In the genomic region with DNA sequence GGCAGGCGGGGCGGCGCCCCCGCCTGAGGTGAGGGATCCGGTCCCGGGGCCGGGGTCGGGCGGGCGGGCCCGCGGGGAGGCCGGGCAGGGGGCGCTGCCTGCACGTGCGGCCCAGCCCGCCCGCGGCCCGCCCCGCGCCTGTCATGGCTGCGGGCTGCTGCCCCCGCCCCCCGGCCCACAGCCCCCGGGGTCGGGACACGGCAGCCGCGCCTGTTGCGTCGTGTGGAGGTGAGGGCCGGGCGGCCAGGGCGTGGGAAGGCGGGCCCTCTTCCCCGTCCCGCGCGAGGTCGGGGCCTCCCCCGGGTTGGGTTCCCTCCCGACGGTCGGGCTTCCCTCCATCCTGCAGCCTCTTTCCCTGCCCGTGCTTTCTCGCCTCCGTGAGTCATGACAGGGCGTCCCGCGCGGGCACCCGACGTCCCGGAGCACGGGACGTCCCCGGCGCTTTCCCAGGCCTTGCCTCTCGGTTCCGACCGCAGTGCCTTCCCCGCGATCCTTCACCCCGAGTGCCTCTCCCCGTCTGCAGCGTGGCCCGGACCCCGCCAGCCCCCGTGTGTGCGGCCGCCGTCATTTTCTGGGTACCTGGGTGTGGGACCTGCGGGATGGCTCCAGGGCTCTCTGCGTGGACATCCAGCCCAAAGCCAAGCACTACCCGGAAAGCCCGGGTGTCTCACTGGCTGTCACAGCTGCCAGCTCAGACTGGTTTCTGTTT, we compare ENCODE assay signal across 1 cellular context.
TF ChIP-seq lines count a peak whose summit lies in the region.

No MANE protein-coding gene starts in this region.

TF ChIP-seq in HepG2, 621 proteins besides CTCF, POLR2A, EP300 and RAD21 (continued from another document and continues in another):
- TF ChIP-seq, protein P1, sequence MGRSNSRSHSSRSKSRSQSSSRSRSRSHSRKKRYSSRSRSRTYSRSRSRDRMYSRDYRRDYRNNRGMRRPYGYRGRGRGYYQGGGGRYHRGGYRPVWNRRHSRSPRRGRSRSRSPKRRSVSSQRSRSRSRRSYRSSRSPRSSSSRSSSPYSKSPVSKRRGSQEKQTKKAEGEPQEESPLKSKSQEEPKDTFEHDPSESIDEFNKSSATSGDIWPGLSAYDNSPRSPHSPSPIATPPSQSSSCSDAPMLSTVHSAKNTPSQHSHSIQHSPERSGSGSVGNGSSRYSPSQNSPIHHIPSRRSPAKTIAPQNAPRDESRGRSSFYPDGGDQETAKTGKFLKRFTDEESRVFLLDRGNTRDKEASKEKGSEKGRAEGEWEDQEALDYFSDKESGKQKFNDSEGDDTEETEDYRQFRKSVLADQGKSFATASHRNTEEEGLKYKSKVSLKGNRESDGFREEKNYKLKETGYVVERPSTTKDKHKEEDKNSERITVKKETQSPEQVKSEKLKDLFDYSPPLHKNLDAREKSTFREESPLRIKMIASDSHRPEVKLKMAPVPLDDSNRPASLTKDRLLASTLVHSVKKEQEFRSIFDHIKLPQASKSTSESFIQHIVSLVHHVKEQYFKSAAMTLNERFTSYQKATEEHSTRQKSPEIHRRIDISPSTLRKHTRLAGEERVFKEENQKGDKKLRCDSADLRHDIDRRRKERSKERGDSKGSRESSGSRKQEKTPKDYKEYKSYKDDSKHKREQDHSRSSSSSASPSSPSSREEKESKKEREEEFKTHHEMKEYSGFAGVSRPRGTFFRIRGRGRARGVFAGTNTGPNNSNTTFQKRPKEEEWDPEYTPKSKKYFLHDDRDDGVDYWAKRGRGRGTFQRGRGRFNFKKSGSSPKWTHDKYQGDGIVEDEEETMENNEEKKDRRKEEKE (IDR thresholded peaks at IDR 0.05) = no peak
- 0 out of 2 replicates have a peak, but pooled peaks have one; percentile 29 for TF ChIP-seq SATB2 (CRISPR knock-in tag; IDR thresholded peaks at IDR 0.05)
- 0 out of 2 replicates have a peak, but pooled peaks have one; percentile 75 for TF ChIP-seq ZNF510 (CRISPR knock-in tag; IDR thresholded peaks at IDR 0.05; ENCODE audit: low read depth)
- TF ChIP-seq GPN1 (CRISPR knock-in tag; IDR thresholded peaks at IDR 0.05; ENCODE audit: borderline replicate concordance) = no peak; the same call in 1 of the 2 replicates
- no peak for TF ChIP-seq TCF7 (IDR thresholded peaks at IDR 0.05; ENCODE audit: low read depth)
- peak; percentile 48; the same call in 1 of the 2 replicates for TF ChIP-seq BRD4 (CRISPR knock-in tag; IDR thresholded peaks at IDR 0.05)
- TF ChIP-seq SOX6 (IDR thresholded peaks at IDR 0.05) = no peak
- TF ChIP-seq SOX6 (CRISPR knock-in tag; IDR thresholded peaks at IDR 0.05) = peak; percentile 25; the same call in 1 of the 2 replicates
- 0 out of 2 replicates have a peak, but pooled peaks have one; percentile 35 for TF ChIP-seq CHD2 (IDR thresholded peaks at IDR 0.05; ENCODE audit: low read depth, low read length)
- TF ChIP-seq, protein P2, sequence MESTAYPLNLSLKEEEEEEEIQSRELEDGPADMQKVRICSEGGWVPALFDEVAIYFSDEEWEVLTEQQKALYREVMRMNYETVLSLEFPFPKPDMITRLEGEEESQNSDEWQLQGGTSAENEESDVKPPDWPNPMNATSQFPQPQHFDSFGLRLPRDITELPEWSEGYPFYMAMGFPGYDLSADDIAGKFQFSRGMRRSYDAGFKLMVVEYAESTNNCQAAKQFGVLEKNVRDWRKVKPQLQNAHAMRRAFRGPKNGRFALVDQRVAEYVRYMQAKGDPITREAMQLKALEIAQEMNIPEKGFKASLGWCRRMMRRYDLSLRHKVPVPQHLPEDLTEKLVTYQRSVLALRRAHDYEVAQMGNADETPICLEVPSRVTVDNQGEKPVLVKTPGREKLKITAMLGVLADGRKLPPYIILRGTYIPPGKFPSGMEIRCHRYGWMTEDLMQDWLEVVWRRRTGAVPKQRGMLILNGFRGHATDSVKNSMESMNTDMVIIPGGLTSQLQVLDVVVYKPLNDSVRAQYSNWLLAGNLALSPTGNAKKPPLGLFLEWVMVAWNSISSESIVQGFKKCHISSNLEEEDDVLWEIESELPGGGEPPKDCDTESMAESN (CRISPR knock-in tag; conservative IDR thresholded peaks at IDR 0.05) = peak; percentile 45; the same call in 1 of the 2 replicates
- TF ChIP-seq MED8 (CRISPR knock-in tag; IDR thresholded peaks at IDR 0.05; ENCODE audit: insufficient replicate concordance) = peak; percentile 23
- 0 out of 2 replicates have a peak, but pooled peaks have one; percentile 27 for TF ChIP-seq MED13 (CRISPR knock-in tag; IDR thresholded peaks at IDR 0.05)
- TF ChIP-seq ZNF605 (CRISPR knock-in tag; IDR thresholded peaks at IDR 0.05) = no peak
- TF ChIP-seq ZBTB38 (CRISPR knock-in tag; IDR thresholded peaks at IDR 0.05) = peak; percentile 59
- TF ChIP-seq, protein P3, sequence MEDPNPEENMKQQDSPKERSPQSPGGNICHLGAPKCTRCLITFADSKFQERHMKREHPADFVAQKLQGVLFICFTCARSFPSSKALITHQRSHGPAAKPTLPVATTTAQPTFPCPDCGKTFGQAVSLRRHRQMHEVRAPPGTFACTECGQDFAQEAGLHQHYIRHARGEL (CRISPR knock-in tag; IDR thresholded peaks at IDR 0.05) = peak; percentile 85; the same call in 1 of the 2 replicates
- peak; percentile 93 for TF ChIP-seq ZNF777 (CRISPR knock-in tag; IDR thresholded peaks at IDR 0.05)
- TF ChIP-seq, protein P4, sequence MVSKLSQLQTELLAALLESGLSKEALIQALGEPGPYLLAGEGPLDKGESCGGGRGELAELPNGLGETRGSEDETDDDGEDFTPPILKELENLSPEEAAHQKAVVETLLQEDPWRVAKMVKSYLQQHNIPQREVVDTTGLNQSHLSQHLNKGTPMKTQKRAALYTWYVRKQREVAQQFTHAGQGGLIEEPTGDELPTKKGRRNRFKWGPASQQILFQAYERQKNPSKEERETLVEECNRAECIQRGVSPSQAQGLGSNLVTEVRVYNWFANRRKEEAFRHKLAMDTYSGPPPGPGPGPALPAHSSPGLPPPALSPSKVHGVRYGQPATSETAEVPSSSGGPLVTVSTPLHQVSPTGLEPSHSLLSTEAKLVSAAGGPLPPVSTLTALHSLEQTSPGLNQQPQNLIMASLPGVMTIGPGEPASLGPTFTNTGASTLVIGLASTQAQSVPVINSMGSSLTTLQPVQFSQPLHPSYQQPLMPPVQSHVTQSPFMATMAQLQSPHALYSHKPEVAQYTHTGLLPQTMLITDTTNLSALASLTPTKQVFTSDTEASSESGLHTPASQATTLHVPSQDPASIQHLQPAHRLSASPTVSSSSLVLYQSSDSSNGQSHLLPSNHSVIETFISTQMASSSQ (IDR thresholded peaks at IDR 0.05; ENCODE audit: low read depth) = no peak
- TF ChIP-seq, protein P4 (CRISPR knock-in tag; IDR thresholded peaks at IDR 0.05; ENCODE audit: borderline replicate concordance) = peak; percentile 29; the same call in 1 of the 2 replicates
- TF ChIP-seq, protein P5, sequence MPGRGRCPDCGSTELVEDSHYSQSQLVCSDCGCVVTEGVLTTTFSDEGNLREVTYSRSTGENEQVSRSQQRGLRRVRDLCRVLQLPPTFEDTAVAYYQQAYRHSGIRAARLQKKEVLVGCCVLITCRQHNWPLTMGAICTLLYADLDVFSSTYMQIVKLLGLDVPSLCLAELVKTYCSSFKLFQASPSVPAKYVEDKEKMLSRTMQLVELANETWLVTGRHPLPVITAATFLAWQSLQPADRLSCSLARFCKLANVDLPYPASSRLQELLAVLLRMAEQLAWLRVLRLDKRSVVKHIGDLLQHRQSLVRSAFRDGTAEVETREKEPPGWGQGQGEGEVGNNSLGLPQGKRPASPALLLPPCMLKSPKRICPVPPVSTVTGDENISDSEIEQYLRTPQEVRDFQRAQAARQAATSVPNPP (CRISPR knock-in tag; IDR thresholded peaks at IDR 0.05) = no peak
- TF ChIP-seq ZNF776 (CRISPR knock-in tag; IDR thresholded peaks at IDR 0.05) = no peak
- TF ChIP-seq, protein P6, sequence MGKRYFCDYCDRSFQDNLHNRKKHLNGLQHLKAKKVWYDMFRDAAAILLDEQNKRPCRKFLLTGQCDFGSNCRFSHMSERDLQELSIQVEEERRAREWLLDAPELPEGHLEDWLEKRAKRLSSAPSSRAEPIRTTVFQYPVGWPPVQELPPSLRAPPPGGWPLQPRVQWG (CRISPR knock-in tag; IDR thresholded peaks at IDR 0.05; ENCODE audit: borderline replicate concordance, low read depth) = no peak
- no peak for TF ChIP-seq ZKSCAN8 (CRISPR knock-in tag; IDR thresholded peaks at IDR 0.05; ENCODE audit: borderline replicate concordance)
- 0 out of 2 replicates have a peak, but pooled peaks have one; percentile 1 for TF ChIP-seq ZNF672 (CRISPR knock-in tag; IDR thresholded peaks at IDR 0.05)
- TF ChIP-seq ETV5 (CRISPR knock-in tag; IDR thresholded peaks at IDR 0.05; ENCODE audit: borderline replicate concordance) = peak; percentile 11; the same call in 1 of the 2 replicates
- TF ChIP-seq ZFP37 (CRISPR knock-in tag; IDR thresholded peaks at IDR 0.05; ENCODE audit: borderline replicate concordance) = no peak
- TF ChIP-seq, protein P7, sequence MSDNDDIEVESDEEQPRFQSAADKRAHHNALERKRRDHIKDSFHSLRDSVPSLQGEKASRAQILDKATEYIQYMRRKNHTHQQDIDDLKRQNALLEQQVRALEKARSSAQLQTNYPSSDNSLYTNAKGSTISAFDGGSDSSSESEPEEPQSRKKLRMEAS (IDR thresholded peaks at IDR 0.05) = peak; percentile 36; the same call in 1 of the 2 replicates
- TF ChIP-seq, protein P8, sequence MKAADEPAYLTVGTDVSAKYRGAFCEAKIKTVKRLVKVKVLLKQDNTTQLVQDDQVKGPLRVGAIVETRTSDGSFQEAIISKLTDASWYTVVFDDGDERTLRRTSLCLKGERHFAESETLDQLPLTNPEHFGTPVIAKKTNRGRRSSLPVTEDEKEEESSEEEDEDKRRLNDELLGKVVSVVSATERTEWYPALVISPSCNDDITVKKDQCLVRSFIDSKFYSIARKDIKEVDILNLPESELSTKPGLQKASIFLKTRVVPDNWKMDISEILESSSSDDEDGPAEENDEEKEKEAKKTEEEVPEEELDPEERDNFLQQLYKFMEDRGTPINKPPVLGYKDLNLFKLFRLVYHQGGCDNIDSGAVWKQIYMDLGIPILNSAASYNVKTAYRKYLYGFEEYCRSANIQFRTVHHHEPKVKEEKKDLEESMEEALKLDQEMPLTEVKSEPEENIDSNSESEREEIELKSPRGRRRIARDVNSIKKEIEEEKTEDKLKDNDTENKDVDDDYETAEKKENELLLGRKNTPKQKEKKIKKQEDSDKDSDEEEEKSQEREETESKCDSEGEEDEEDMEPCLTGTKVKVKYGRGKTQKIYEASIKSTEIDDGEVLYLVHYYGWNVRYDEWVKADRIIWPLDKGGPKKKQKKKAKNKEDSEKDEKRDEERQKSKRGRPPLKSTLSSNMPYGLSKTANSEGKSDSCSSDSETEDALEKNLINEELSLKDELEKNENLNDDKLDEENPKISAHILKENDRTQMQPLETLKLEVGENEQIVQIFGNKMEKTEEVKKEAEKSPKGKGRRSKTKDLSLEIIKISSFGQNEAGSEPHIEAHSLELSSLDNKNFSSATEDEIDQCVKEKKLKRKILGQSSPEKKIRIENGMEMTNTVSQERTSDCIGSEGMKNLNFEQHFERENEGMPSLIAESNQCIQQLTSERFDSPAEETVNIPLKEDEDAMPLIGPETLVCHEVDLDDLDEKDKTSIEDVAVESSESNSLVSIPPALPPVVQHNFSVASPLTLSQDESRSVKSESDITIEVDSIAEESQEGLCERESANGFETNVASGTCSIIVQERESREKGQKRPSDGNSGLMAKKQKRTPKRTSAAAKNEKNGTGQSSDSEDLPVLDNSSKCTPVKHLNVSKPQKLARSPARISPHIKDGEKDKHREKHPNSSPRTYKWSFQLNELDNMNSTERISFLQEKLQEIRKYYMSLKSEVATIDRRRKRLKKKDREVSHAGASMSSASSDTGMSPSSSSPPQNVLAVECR (CRISPR knock-in tag; IDR thresholded peaks at IDR 0.05; ENCODE audit: borderline replicate concordance) = peak; percentile 62; the same call in 1 of the 2 replicates
- peak; percentile 27; the same call in 1 of the 2 replicates for TF ChIP-seq SP2 (CRISPR knock-in tag; IDR thresholded peaks at IDR 0.05)
- TF ChIP-seq, protein P9, sequence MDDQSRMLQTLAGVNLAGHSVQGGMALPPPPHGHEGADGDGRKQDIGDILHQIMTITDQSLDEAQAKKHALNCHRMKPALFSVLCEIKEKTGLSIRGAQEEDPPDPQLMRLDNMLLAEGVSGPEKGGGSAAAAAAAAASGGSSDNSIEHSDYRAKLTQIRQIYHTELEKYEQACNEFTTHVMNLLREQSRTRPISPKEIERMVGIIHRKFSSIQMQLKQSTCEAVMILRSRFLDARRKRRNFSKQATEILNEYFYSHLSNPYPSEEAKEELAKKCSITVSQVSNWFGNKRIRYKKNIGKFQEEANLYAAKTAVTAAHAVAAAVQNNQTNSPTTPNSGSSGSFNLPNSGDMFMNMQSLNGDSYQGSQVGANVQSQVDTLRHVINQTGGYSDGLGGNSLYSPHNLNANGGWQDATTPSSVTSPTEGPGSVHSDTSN (CRISPR knock-in tag; IDR thresholded peaks at IDR 0.05; ENCODE audit: borderline replicate concordance) = no peak
- TF ChIP-seq SP1 (IDR thresholded peaks at IDR 0.05) = no peak
- TF ChIP-seq SP1 (CRISPR knock-in tag; IDR thresholded peaks at IDR 0.05) = no peak
- no peak for TF ChIP-seq ZNF138 (CRISPR knock-in tag; IDR thresholded peaks at IDR 0.05; ENCODE audit: low read depth)
- 0 out of 2 replicates have a peak, but pooled peaks have one; percentile 13 for TF ChIP-seq ZMYM4 (CRISPR knock-in tag; IDR thresholded peaks at IDR 0.05)
- no peak for TF ChIP-seq MEF2D (CRISPR knock-in tag; IDR thresholded peaks at IDR 0.05)
- TF ChIP-seq SALL1 (CRISPR knock-in tag; IDR thresholded peaks at IDR 0.05) = 0 out of 2 replicates have a peak, but pooled peaks have one; percentile 37
- no peak for TF ChIP-seq KAT2B (IDR thresholded peaks at IDR 0.05; ENCODE audit: borderline replicate concordance, low read depth, low read length)
- 0 out of 4 replicates have a peak, but pooled peaks of 1 of the 2 experiments have one; percentile 19 for TF ChIP-seq KLF16 (CRISPR knock-in tag; IDR thresholded peaks at IDR 0.05)
- TF ChIP-seq ZNF564 (CRISPR knock-in tag; IDR thresholded peaks at IDR 0.05) = 0 out of 2 replicates have a peak, but pooled peaks have one; percentile 29
- TF ChIP-seq ZNF44 (CRISPR knock-in tag; IDR thresholded peaks at IDR 0.05) = 0 out of 2 replicates have a peak, but pooled peaks have one; percentile 21
- TF ChIP-seq NFKB2 (CRISPR knock-in tag; IDR thresholded peaks at IDR 0.05; ENCODE audit: borderline replicate concordance) = peak; percentile 79; the same call in 1 of the 2 replicates
- TF ChIP-seq, protein P10, sequence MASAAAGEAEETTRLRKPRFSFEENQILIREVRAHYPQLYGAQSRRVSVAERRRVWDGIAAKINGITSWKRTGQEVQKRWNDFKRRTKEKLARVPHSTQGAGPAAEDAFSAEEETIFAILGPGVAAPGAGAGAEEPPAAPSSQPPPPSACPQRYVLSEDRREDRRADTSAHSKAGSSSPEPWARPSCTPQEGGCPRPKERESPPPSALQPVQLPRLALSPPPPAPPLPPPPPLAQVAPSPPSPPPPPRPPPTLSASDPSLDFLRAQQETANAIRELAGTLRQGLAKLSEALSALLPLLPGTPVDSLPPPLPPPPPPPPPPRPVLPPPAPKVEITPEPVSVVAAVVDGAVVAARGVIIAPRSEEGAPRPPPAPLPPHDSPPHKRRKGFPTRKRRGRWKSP (CRISPR knock-in tag; IDR thresholded peaks at IDR 0.05) = peak; percentile 31; the same call in 1 of the 2 replicates
